In the genomic region with DNA sequence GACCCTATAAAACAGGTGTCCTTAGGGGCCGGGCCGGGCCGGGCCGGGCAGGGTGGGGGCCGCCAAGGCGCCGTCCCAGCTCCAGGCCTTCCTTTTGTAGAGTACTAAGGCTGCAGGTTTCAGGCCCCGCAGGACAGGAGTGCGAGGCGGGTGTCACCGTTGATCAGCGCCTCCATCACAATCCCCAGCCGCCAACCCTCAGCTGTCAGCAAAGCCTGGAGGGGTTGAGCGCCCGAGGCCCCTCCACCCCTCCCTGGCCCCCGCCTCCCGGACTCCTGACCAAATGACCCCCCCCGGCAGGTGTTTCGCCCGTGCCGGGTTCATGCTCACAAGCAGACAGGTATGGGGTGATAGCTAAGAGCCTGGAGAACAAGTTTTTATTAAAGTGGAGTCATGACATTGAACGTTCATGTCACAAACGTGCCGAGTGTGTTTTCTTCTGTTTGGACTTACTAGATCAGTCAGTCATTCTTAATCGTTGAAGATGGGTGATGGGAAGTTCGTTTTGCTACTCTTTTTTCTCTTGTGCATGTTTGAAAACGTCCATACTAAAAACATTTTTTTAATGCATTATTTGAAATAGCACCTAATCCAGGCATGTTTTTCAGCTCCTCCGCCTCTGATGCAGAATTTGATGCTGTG, we compare ENCODE assay signal across 8 cellular contexts. TPM values are rescaled to one million over a fixed set of nuclear protein-coding genes. Genes with fewer than 3 reads are reported as not detected.
A peak's percentile ranks its signal among the peaks of the same experiment; 100 is the strongest.
DNase-seq lines count a peak whose midpoint lies in the region; ATAC-seq, FAIRE-seq and TF ChIP-seq lines count a peak whose summit lies in the region.

No MANE protein-coding gene starts in this region.

- POLR2A ChIA-PET in A549 (lab: Yijun Ruan, JAX), result interaction anchor here (0.7 to 2.2 kb wide), 13 partner anchors 10 to 60 kb away, joined by 3 to 11 read pairs (median 5); a partner anchor contains a TSS
- POLR2A ChIA-PET in activated CD4-positive, alpha-beta T cell treated with anti-CD3 and anti-CD28 coated beads, Interleukin-2, amount 10 ng/mL, durations not matched to agents 7 days and 5 days (lab: Charles Lee), result no interaction called here

- no peak for TF ChIP-seq POLR2A in A549 (IDR thresholded peaks at IDR 0.05; ENCODE audit: low read length)
- TF ChIP-seq POLR2A in GM12892 (IDR thresholded peaks at IDR 0.05; ENCODE audit: low read depth, low read length), result no peak
- no peak for TF ChIP-seq POLR2A in gastroesophageal sphincter (IDR thresholded peaks at IDR 0.05)
- no peak for TF ChIP-seq POLR2A in ovary (IDR thresholded peaks at IDR 0.05)

- H3K4me2 ChIP-seq in A549, result peak overlapping the region; percentile 98

- TF ChIP-seq EP300 in A549 (IDR thresholded peaks at IDR 0.05), result no peak
- TF ChIP-seq EP300 in gastroesophageal sphincter (IDR thresholded peaks at IDR 0.05), result no peak
- no peak for TF ChIP-seq EP300 in ovary (IDR thresholded peaks at IDR 0.05)

- no peaks in the 10 kb centered on the region for H3K9me3 ChIP-seq in A549
- H3K9me3 ChIP-seq in gastroesophageal sphincter, result no peaks in the 10 kb centered on the region
- no peaks in the 10 kb centered on the region for H3K9me3 ChIP-seq in ovary

- peak overlapping the region; percentile 67 for H3K27ac Mint-ChIP-seq in activated CD4-positive, alpha-beta T cell treated with anti-CD3 and anti-CD28 coated beads, Interleukin-2, amount 10 ng/mL, durations not matched to agents 7 days and 5 days

- 4% methylated on average over 18 of the region's 28 CpGs for WGBS in A549 (ENCODE audit: missing lambda C conversion rate)
- 10 to 14% methylated on average over 7 of the region's 28 CpGs for WGBS in gastroesophageal sphincter (ENCODE audit: low coverage in 1 of 2), 2 donors
- 2 to 4% (median 4%) methylated on average over 25 to 28 of the region's 28 CpGs for WGBS in ovary, 3 donors

- no peaks in the 10 kb centered on the region for H3K27me3 ChIP-seq in gastroesophageal sphincter
- H3K27me3 ChIP-seq in ovary, result no peaks in the 10 kb centered on the region

- H3K9me3 Mint-ChIP-seq in activated CD4-positive, alpha-beta T cell treated with anti-CD3 and anti-CD28 coated beads, Interleukin-2, amount 10 ng/mL, durations not matched to agents 7 days and 5 days, result no peaks in the 10 kb centered on the region

- H3K4me1 Mint-ChIP-seq in activated CD4-positive, alpha-beta T cell treated with anti-CD3 and anti-CD28 coated beads, Interleukin-2, amount 10 ng/mL, durations not matched to agents 7 days and 5 days, result peaks cover 21% of the 10 kb centered on the region

- H3K4me3 Mint-ChIP-seq in activated CD4-positive, alpha-beta T cell treated with anti-CD3 and anti-CD28 coated beads, Interleukin-2, amount 10 ng/mL, durations not matched to agents 7 days and 5 days, result peak overlapping the region; percentile 85

- CTCF ChIA-PET in A549 (lab: Yijun Ruan, JAX), result interaction anchor here (0.5 to 1.9 kb wide), 8 partner anchors 9 to 197 kb away, joined by 3 to 9 read pairs (median 3); no protein-coding TSS in a partner anchor
- CTCF ChIA-PET in activated CD4-positive, alpha-beta T cell treated with anti-CD3 and anti-CD28 coated beads, Interleukin-2, amount 10 ng/mL, durations not matched to agents 7 days and 5 days (lab: Charles Lee), result interaction anchor here (0.8 to 1.1 kb wide), 2 partner anchors 32 to 35 kb away, joined by 3 read pairs; no protein-coding TSS in a partner anchor

- H3K36me3 ChIP-seq in gastroesophageal sphincter (peaks cover 0 to 39% of the 10 kb centered on the region in 2 donors), ovary (no peaks in the 10 kb centered on the region)

- peaks cover 29% of the 10 kb centered on the region for H3K36me3 Mint-ChIP-seq in activated CD4-positive, alpha-beta T cell treated with anti-CD3 and anti-CD28 coated beads, Interleukin-2, amount 10 ng/mL, durations not matched to agents 7 days and 5 days (ENCODE audit: low read depth)

- intact Hi-C loops in ovary (cut with DNase I), result loop anchor here in 1 of 4 donors (2.0 kb wide), 1 partner anchor 55 kb away; no protein-coding TSS in a partner anchor

- H3K27ac ChIP-seq in A549 (peak overlapping the region; percentile 89 to 98), gastroesophageal sphincter (peak overlapping the region; percentile 84 to 97 (median 90)), ovary (peak overlapping the region; percentile 22 to 80)

- FAIRE-seq in A549 (lab: Jason Lieb, UNC) (no peak), GM12892 (lab: Jason Lieb, UNC) (peak; percentile 76)

- ATAC-seq in A549 (peak in 1 of 2 experiments; percentile 49; a peak in 4 of 6 replicates), HG03521 (IDR thresholded peaks at IDR 0.05; ENCODE audit: unreplicated experiment) (peak; percentile 19), gastroesophageal sphincter (no peak)

- peak in 1 of 2 experiments; percentile 49 for DNase-seq in A549 (ENCODE audit: low read depth in 1 of 2, low spot score in 1 of 2)
- peak; percentile 50 for DNase-seq in GM12892 (ENCODE audit: insufficient read length)
- no peak for DNase-seq in activated CD4-positive, alpha-beta T cell treated with anti-CD3 and anti-CD28 coated beads, Interleukin-2, amount 10 ng/mL, durations not matched to agents 7 days and 5 days
- DNase-seq in ovary, result peak in 2 of 5 donors; percentile 49 to 65
- no peak for DNase-seq in ecto neural progenitor cell (ENCODE audit: low spot score)
- DNase-seq in NCI-H1436 treated with DMSO at 0.1 percent for 48 hours (lab: John Stamatoyannopoulos, UW), result no peak

- peak overlapping the region; percentile 78 for H3K4me3 ChIP-seq in A549
- H3K4me3 ChIP-seq in gastroesophageal sphincter, result peak overlapping the region; percentile 50 to 78
- peak overlapping the region; percentile 84 for H3K4me3 ChIP-seq in ovary

- no peak for TF ChIP-seq RAD21 in A549 (conservative IDR thresholded peaks at IDR 0.05 in 1 of 2, IDR thresholded peaks at IDR 0.05 in 1 of 2)

- H3K4me1 ChIP-seq in A549 (peaks cover 11% of the 10 kb centered on the region), gastroesophageal sphincter (peaks cover 0 to 25% (median 2%) of the 10 kb centered on the region in 3 donors), ovary (ENCODE audit: insufficient read depth) (peaks cover 3% of the 10 kb centered on the region)

- TF ChIP-seq CTCF in A549 (IDR thresholded peaks at IDR 0.05), result no peak
- no peak for TF ChIP-seq CTCF in gastroesophageal sphincter (IDR thresholded peaks at IDR 0.05)
- TF ChIP-seq CTCF in ovary (IDR thresholded peaks at IDR 0.05), result no peak

- no peaks in the 10 kb centered on the region for H3K27me3 Mint-ChIP-seq in activated CD4-positive, alpha-beta T cell treated with anti-CD3 and anti-CD28 coated beads, Interleukin-2, amount 10 ng/mL, durations not matched to agents 7 days and 5 days

TF ChIP-seq in A549, 52 proteins besides CTCF, POLR2A, EP300 and RAD21 (continues in another document):
- no peak for TF ChIP-seq CEBPB (IDR thresholded peaks at IDR 0.05)

RNA-seq across cellular contexts. Expression of a gene that starts 0.5 kb away (rescaled TPM):
- 117 and 126 TPM in 2 replicates for polyA plus RNA-seq in A549 (2011; rRNA removed)
- 49.9 and 58.2 TPM in 2 replicates for polyA plus RNA-seq in A549 (2012; cell fraction: cytosol; rRNA removed)
- polyA plus RNA-seq in A549 (2012; cell fraction: nucleus; rRNA removed), result 20.2 and 31.0 TPM in 2 replicates
- 64.0 to 68.7 TPM (median 67.0 TPM) in 3 replicates for polyA plus RNA-seq in A549 (2017; fragmentation: RNase III; extraction: RNeasy Plus Mini Kit Qiagen cat#74134 plus additional on column Dnase treatment)
- polyA minus RNA-seq in A549 (2011; rRNA and poly(A)+ RNA removed), result 48.8 and 54.9 TPM in 2 replicates
- 20.3 TPM for polyA plus RNA-seq in GM12892 (2012; ENCODE audit: missing spikeins)
- total RNA-seq in activated CD4-positive, alpha-beta T cell treated with anti-CD3 and anti-CD28 coated beads, Interleukin-2, amount 10 ng/mL, durations not matched to agents 7 days and 5 days, result 10 to 100 TPM; 35.0 to 36.7 TPM
- 10 to 100 TPM; 52.5 to 82.2 (median 75.8) TPM for total RNA-seq in gastroesophageal sphincter
- total RNA-seq in ovary, result 10 to 100 TPM; 50.0 to 74.3 (median 57.7) TPM
- polyA plus RNA-seq in ovary, result 10 to 100 TPM; 45.3 to 88.0 TPM

RNA-seq across cellular contexts. Expression of a gene that starts 38.9 kb away (rescaled TPM):
- polyA plus RNA-seq in A549 (2011; rRNA removed) (3.3 and 3.7 TPM in 2 replicates), A549 (2017; fragmentation: RNase III; extraction: RNeasy Plus Mini Kit Qiagen cat#74134 plus additional on column Dnase treatment) (1.5 to 1.9 TPM (median 1.8 TPM) in 3 replicates), ovary (1 to 10 TPM; 3.4 to 5.9 TPM)
- polyA plus RNA-seq in A549 (2012; cell fraction: cytosol; rRNA removed), result 3.3 and 4.2 TPM in 2 replicates
- polyA plus RNA-seq in A549 (2012; cell fraction: nucleus; rRNA removed), result 3.0 and 3.1 TPM in 2 replicates
- 5.1 and 8.3 TPM in 2 replicates for polyA minus RNA-seq in A549 (2011; rRNA and poly(A)+ RNA removed)
- 0.64 TPM for polyA plus RNA-seq in GM12892 (2012; ENCODE audit: missing spikeins)
- under 1 TPM; 0.40 to 0.55 TPM for total RNA-seq in activated CD4-positive, alpha-beta T cell treated with anti-CD3 and anti-CD28 coated beads, Interleukin-2, amount 10 ng/mL, durations not matched to agents 7 days and 5 days
- total RNA-seq in gastroesophageal sphincter (10 to 100 TPM in 1 of 4 donors, 1 to 10 TPM in 3; 1.7 to 11.4 (median 5.4) TPM), ovary (10 to 100 TPM in 1 of 7 donors, 1 to 10 TPM in 5, under 1 TPM in 1; 0.94 to 54.2 (median 4.0) TPM)

RNA-seq across cellular contexts. Expression of a gene that starts 59.5 kb away (rescaled TPM):
- polyA plus RNA-seq in A549 (2011; rRNA removed), result 50.0 and 58.5 TPM in 2 replicates
- polyA plus RNA-seq in A549 (2012; cell fraction: cytosol; rRNA removed), result 13.3 and 15.2 TPM in 2 replicates
- 8.6 and 13.4 TPM in 2 replicates for polyA plus RNA-seq in A549 (2012; cell fraction: nucleus; rRNA removed)
- 30.2 to 32.2 TPM (median 31.9 TPM) in 3 replicates for polyA plus RNA-seq in A549 (2017; fragmentation: RNase III; extraction: RNeasy Plus Mini Kit Qiagen cat#74134 plus additional on column Dnase treatment)
- polyA minus RNA-seq in A549 (2011; rRNA and poly(A)+ RNA removed), result 95.7 and 103 TPM in 2 replicates
- 26.7 TPM for polyA plus RNA-seq in GM12892 (2012; ENCODE audit: missing spikeins)
- total RNA-seq in activated CD4-positive, alpha-beta T cell treated with anti-CD3 and anti-CD28 coated beads, Interleukin-2, amount 10 ng/mL, durations not matched to agents 7 days and 5 days, result 10 to 100 TPM; 32.2 to 34.2 TPM
- total RNA-seq in gastroesophageal sphincter, result 10 to 100 TPM; 28.2 to 31.8 (median 29.5) TPM
- total RNA-seq in ovary, result 10 to 100 TPM; 26.8 to 42.1 (median 29.0) TPM
- polyA plus RNA-seq in ovary, result 10 to 100 TPM; 15.9 to 22.8 TPM

RNA-seq across cellular contexts. Expression of a gene that starts 59.8 kb away (rescaled TPM):
- polyA plus RNA-seq in A549 (2011; rRNA removed), result 128 and 155 TPM in 2 replicates
- polyA plus RNA-seq in A549 (2012; cell fraction: cytosol; rRNA removed), result 97.2 and 103 TPM in 2 replicates
- polyA plus RNA-seq in A549 (2012; cell fraction: nucleus; rRNA removed), result 192 and 222 TPM in 2 replicates
- polyA plus RNA-seq in A549 (2017; fragmentation: RNase III; extraction: RNeasy Plus Mini Kit Qiagen cat#74134 plus additional on column Dnase treatment), result 157 to 159 TPM (median 158 TPM) in 3 replicates
- 98.7 and 122 TPM in 2 replicates for polyA minus RNA-seq in A549 (2011; rRNA and poly(A)+ RNA removed)
- polyA plus RNA-seq in GM12892 (2012; ENCODE audit: missing spikeins), result 123 TPM
- total RNA-seq in activated CD4-positive, alpha-beta T cell treated with anti-CD3 and anti-CD28 coated beads, Interleukin-2, amount 10 ng/mL, durations not matched to agents 7 days and 5 days, result 100 to 1,000 TPM; 115 to 137 TPM
- 10 to 100 TPM; 54.9 to 80.7 (median 68.1) TPM for total RNA-seq in gastroesophageal sphincter
- 10 to 100 TPM; 38.0 to 79.1 (median 59.3) TPM for total RNA-seq in ovary
- polyA plus RNA-seq in ovary, result 100 to 1,000 TPM in 1 of 2 donors, 10 to 100 TPM in 1; 46.8 to 147 TPM
